ENCODE assay signal across 21 cellular contexts in the genomic region with DNA sequence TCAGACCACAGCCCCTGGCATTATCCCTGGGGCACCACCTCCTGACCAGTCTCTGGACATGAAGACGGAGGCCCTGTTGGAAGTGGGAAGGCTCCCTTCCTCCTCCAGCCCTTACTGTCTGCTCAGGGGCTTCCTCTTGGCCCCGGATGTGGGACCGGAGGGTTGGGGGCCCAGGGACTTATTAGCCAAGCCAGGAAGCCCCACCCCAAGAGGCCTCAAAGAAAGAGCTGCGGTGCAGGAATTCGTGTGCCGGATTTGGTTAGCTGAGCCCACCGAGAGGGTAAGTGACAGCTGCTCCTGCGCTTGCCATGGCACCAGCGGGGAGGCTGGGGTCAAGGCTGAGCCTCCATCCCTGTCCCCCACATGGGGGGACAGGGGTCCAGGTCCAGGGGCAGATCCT. TPM values are rescaled to one million over a fixed set of nuclear protein-coding genes. Genes with fewer than 3 reads are reported as not detected.
DNase-seq lines count a peak whose midpoint lies in the region; ATAC-seq and TF ChIP-seq lines count a peak whose summit lies in the region.
"Had no signal": no experiment of that assay in that cellular context is flagged by ENCODE, and none has a peak within 500 bp of the region (broad histone marks: within the 10 kb centered on the region; RNA-seq: fewer than 3 reads in every experiment).

A gene with protein sequence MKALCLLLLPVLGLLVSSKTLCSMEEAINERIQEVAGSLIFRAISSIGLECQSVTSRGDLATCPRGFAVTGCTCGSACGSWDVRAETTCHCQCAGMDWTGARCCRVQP (plus strand): TSS at position 208 of the 400 bp plus-strand sequence. CDS start 278 bp downstream, outside the sequence.

- H3K4me1 Mint-ChIP-seq in glutamatergic neuron (ENCODE audit: low read depth, unreplicated experiment) (peaks cover 4% of the 10 kb centered on the region), neural progenitor cell (peaks cover 5% of the 10 kb centered on the region)

- no peak within 1 kb of the TSS for H2AFZ ChIP-seq in neural progenitor cell (replicated peaks)

- H3K4me1 ChIP-seq in ES-I3 (ENCODE audit: insufficient read depth, low read length) (no peaks in the 10 kb centered on the region), neural progenitor cell (peaks cover 7% of the 10 kb centered on the region)
- H3K4me1 ChIP-seq: colonic mucosa, thyroid gland had no signal

- H3K36me3 Mint-ChIP-seq in glutamatergic neuron (ENCODE audit: unreplicated experiment) (peaks cover under 1% of the 10 kb centered on the region), neural progenitor cell (no peaks in the 10 kb centered on the region)
- H3K36me3 Mint-ChIP-seq: CD4-positive, CD25-positive, alpha-beta regulatory T cell; IgD-negative memory B cell had no signal

- no peak for DNase-seq in glutamatergic neuron
- no peak for DNase-seq in neural progenitor cell (ENCODE audit: low spot score)
- DNase-seq: activated CD4-positive, alpha-beta memory T cell treated with anti-CD3 and anti-CD28 coated beads, Interleukin-2, amount 10 ng/mL, durations not matched to agents 7 days and 5 days; CD4-positive, CD25-positive, alpha-beta regulatory T cell; colonic mucosa; kidney; midbrain; NCI-H1048; ovary; stimulated activated CD4-positive, alpha-beta T cell treated with anti-CD3 and anti-CD28 coated beads, Interleukin-4, amount 100 ng/mL, for 1 hour; stimulated activated CD8-positive, alpha-beta memory T cell treated with anti-CD3 and anti-CD28 coated beads, Interleukin-4, amount 100 ng/mL, for 48 hours; SW 1271; thyroid gland had no signal

- H3K9me3 ChIP-seq in ES-I3 (ENCODE audit: control insufficient read depth, insufficient read depth, low read length), result no peaks in the 10 kb centered on the region
- H3K9me3 ChIP-seq in KOPT-K1 (ENCODE audit: insufficient read depth, low read length, poor library complexity, severe bottlenecking), result no peaks in the 10 kb centered on the region
- H3K9me3 ChIP-seq in neural progenitor cell (ENCODE audit: low read depth), result no peaks in the 10 kb centered on the region
- H3K9me3 ChIP-seq: colonic mucosa, ovary, thyroid gland had no signal

- no peak for ATAC-seq in GM18505 (IDR thresholded peaks at IDR 0.05; ENCODE audit: unreplicated experiment)
- ATAC-seq in GM21737 (IDR thresholded peaks at IDR 0.05; ENCODE audit: unreplicated experiment), result no peak
- no peak for ATAC-seq in esophagus mucosa

- H3K4me3 Mint-ChIP-seq in glutamatergic neuron (ENCODE audit: unreplicated experiment), result peak within 1 kb of the TSS; percentile 80
- peak within 1 kb of the TSS; percentile 30 for H3K4me3 Mint-ChIP-seq in neural progenitor cell
- H3K4me3 Mint-ChIP-seq: activated CD4-positive, alpha-beta memory T cell treated with anti-CD3 and anti-CD28 coated beads, Interleukin-2, amount 10 ng/mL, durations not matched to agents 7 days and 5 days had no signal

- no peak for TF ChIP-seq CTCF in glutamatergic neuron (IDR thresholded peaks at IDR 0.05; ENCODE audit: partially characterized antibody, unreplicated experiment)
- no peak for TF ChIP-seq CTCF in neural progenitor cell (IDR thresholded peaks at IDR 0.05)

- peak within 1 kb of the TSS; percentile 85 for H3K4me2 ChIP-seq in neural progenitor cell

- peak within 1 kb of the TSS; percentile 55 for H3K4me3 ChIP-seq in neural progenitor cell
- H3K4me3 ChIP-seq: colonic mucosa, ovary, thyroid gland had no signal

- peaks cover 93% of the 10 kb centered on the region for H3K27me3 ChIP-seq in neural progenitor cell
- H3K27me3 ChIP-seq: ovary, thyroid gland had no signal

- H3F3A ChIP-seq in neural progenitor cell (ENCODE audit: low read depth), result peaks cover 4% of the 10 kb centered on the region

- H3K27me3 Mint-ChIP-seq in glutamatergic neuron (ENCODE audit: unreplicated experiment) (peaks cover 14% of the 10 kb centered on the region), neural progenitor cell (ENCODE audit: insufficient read depth, low read depth) (peaks cover 37% of the 10 kb centered on the region)

- H3K36me3 ChIP-seq in ES-I3 (ENCODE audit: insufficient read depth, low read length), result no peaks in the 10 kb centered on the region
- no peaks in the 10 kb centered on the region for H3K36me3 ChIP-seq in KOPT-K1 (ENCODE audit: insufficient read depth, low read length)
- no peaks in the 10 kb centered on the region for H3K36me3 ChIP-seq in neural progenitor cell
- H3K36me3 ChIP-seq: colonic mucosa, ovary, thyroid gland had no signal

- no peaks in the 10 kb centered on the region for H4K20me1 ChIP-seq in neural progenitor cell (ENCODE audit: low read depth)

- H3K9ac ChIP-seq in ES-I3 (ENCODE audit: low read depth, low read length), result peak within 1 kb of the TSS; percentile 3; the same call in 1 of the 2 replicates
- no peak within 1 kb of the TSS for H3K9ac ChIP-seq in neural progenitor cell

- H3K27ac ChIP-seq in KOPT-K1 (ENCODE audit: low read depth, low read length, poor library complexity, severe bottlenecking) (peak within 1 kb of the TSS; percentile 82), neural progenitor cell (no peak within 1 kb of the TSS)
- H3K27ac ChIP-seq: colonic mucosa, ovary, thyroid gland had no signal

- H3K27ac Mint-ChIP-seq in glutamatergic neuron (ENCODE audit: unreplicated experiment) (no peak within 1 kb of the TSS), neural progenitor cell (no peak within 1 kb of the TSS)
- H3K27ac Mint-ChIP-seq: activated CD4-positive, alpha-beta memory T cell treated with anti-CD3 and anti-CD28 coated beads, Interleukin-2, amount 10 ng/mL, durations not matched to agents 7 days and 5 days; CD4-positive, CD25-positive, alpha-beta regulatory T cell; IgD-negative memory B cell had no signal

- no peaks in the 10 kb centered on the region for H3K9me3 Mint-ChIP-seq in glutamatergic neuron (ENCODE audit: unreplicated experiment)
- H3K9me3 Mint-ChIP-seq in neural progenitor cell, result no peaks in the 10 kb centered on the region
- H3K9me3 Mint-ChIP-seq: activated CD4-positive, alpha-beta memory T cell treated with anti-CD3 and anti-CD28 coated beads, Interleukin-2, amount 10 ng/mL, durations not matched to agents 7 days and 5 days; CD4-positive, CD25-positive, alpha-beta regulatory T cell had no signal

- H3K79me2 ChIP-seq in neural progenitor cell (ENCODE audit: low read depth), result no peaks in the 10 kb centered on the region

- TF ChIP-seq POLR2A in GM18505 (IDR thresholded peaks at IDR 0.05; ENCODE audit: borderline replicate concordance, extremely low read depth, insufficient read depth, insufficient read length), result no peak

RNA-seq across cellular contexts. Expression of the gene that starts here (rescaled TPM):
- total RNA-seq in glutamatergic neuron (ENCODE audit: unreplicated experiment) (not detected), neural progenitor cell (ENCODE audit: low replicate concordance) (not detected in 2 replicates), esophagus mucosa (not detected)
- total RNA-seq: activated CD4-positive, alpha-beta memory T cell treated with anti-CD3 and anti-CD28 coated beads, Interleukin-2, amount 10 ng/mL, durations not matched to agents 7 days and 5 days; CD4-positive, CD25-positive, alpha-beta regulatory T cell; colonic mucosa; Daoy; frontal cortex; thyroid gland had no signal
